15 cellular contexts compared by ENCODE assay signal in the genomic region with DNA sequence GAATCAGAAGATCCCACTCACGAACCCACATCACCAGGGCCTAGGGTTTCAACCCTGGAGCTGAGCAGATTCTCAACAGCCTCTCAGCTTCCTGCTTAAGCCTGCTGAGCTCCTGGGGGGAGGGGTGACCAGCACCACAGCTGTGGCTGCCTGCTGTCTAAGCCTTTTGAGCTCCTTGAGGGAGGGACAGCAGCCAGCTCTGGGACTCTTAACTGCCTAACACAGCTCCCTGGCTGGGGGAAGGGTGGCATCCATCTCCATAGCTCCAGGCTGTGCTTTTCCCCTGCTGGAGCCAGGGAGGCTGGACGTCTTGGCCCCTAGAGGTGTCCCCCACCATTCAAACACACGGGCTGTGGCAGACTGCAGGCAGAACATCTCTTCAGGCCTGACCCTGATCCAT.
A peak's percentile ranks its signal among the peaks of the same experiment; 100 is the strongest.
DNase-seq lines count a peak whose midpoint lies in the region; ATAC-seq, FAIRE-seq and TF ChIP-seq lines count a peak whose summit lies in the region.
"Had no signal": no experiment of that assay in that cellular context is flagged by ENCODE, and none has a peak within 500 bp of the region (broad histone marks: within the 10 kb centered on the region; RNA-seq: fewer than 3 reads in every experiment).

No MANE protein-coding gene starts in this region.

- FAIRE-seq in D721Med (lab: Jason Lieb, UNC) = peak; percentile 69
- FAIRE-seq: GM12878, HTR-8/SVneo, TTC549 had no signal

- TF ChIP-seq CTCF in D721Med (IDR thresholded peaks at IDR 0.05; ENCODE audit: insufficient read depth, missing control alignments) = no peak

- ATAC-seq in HG03520 (IDR thresholded peaks at IDR 0.05; ENCODE audit: unreplicated experiment) = no peak
- ATAC-seq: foreskin keratinocyte, GM12878 had no signal

- DNase-seq in D721Med (ENCODE audit: insufficient read length, low spot score) (peak; percentile 16), NCI-H187 treated with DMSO at 0.1 percent for 48 hours (lab: John Stamatoyannopoulos, UW) (peak; percentile 5), UCSD-AML1 (lab: John Stamatoyannopoulos, UW; ENCODE audit: unreplicated experiment) (peak; percentile 33), left kidney (ENCODE audit: low read depth, low spot score) (peak; percentile 79), activated gamma-delta T cell (lab: John Stamatoyannopoulos, UW) (no peak)
- no peak for DNase-seq in activated CD8-positive, alpha-beta memory T cell treated with anti-CD3 and anti-CD28 coated beads for 24 hours
- no peak for DNase-seq in activated CD4-positive, alpha-beta T cell treated with anti-CD3 and anti-CD28 coated beads for 48 hours
- DNase-seq: effector memory CD4-positive, alpha-beta T cell; EL; foreskin keratinocyte; stimulated activated CD4-positive, alpha-beta T cell treated with anti-CD3 and anti-CD28 coated beads, Interleukin-2, amount 100 ng/mL, for 24 hours had no signal

Comparison
In these comparisons a context has a peak if more than half of its experiments do, and no peak if none do; other contexts are left out.
1. DNase-seq: peak in D721Med (single experiment), NCI-H187 treated with DMSO at 0.1 percent for 48 hours (single experiment), UCSD-AML1 (single experiment) and left kidney (single experiment); none in activated gamma-delta T cell (single experiment), activated CD8-positive, alpha-beta memory T cell treated with anti-CD3 and anti-CD28 coated beads for 24 hours (single experiment) and activated CD4-positive, alpha-beta T cell treated with anti-CD3 and anti-CD28 coated beads for 48 hours (single experiment).